ENCODE assay signal across 24 cellular contexts in the genomic region with DNA sequence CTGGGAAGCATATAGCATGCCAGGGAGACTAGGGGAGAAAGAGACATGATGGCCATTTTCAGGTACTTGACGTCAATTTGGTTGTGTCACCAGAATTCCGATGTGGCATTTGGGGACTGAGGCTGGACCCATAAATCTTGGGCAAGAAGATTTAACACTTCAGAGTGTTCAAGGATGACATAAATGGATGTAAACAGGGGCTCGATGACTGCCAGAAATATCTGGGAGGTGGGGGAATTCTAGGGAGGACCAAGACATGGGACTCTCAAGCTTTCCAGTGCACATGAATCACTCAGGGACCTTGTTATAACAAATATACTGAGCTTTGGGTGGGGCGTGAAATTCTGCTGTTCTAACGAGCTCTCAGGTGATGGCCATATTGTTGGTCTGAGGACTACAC. TPM values are rescaled to one million over a fixed set of nuclear protein-coding genes. Genes with fewer than 3 reads are reported as not detected.
DNase-seq lines count a peak whose midpoint lies in the region; ATAC-seq, FAIRE-seq and TF ChIP-seq lines count a peak whose summit lies in the region.
"Had no signal": no experiment of that assay in that cellular context is flagged by ENCODE, and none has a peak within 500 bp of the region (broad histone marks: within the 10 kb centered on the region; RNA-seq: fewer than 3 reads in every experiment).

No MANE protein-coding gene starts in this region.

- ATAC-seq in left cardiac atrium (no peak), left lobe of liver (no peak)
- ATAC-seq: A549 had no signal

- no peak for TF ChIP-seq CTCF in right atrium auricular region (IDR thresholded peaks at IDR 0.05)

- DNase-seq in right atrium auricular region (ENCODE audit: low spot score): peak; percentile 13
- DNase-seq in left cardiac atrium: no peak
- peak; percentile 12 for DNase-seq in dedifferentiated amniotic fluid mesenchymal stem cell (ENCODE audit: extremely low spot score)
- DNase-seq in left lobe of liver (ENCODE audit: low spot score): peak; percentile 37
- DNase-seq in stimulated activated naive CD4-positive, alpha-beta T cell (lab: John Stamatoyannopoulos, UW): no peak
- DNase-seq in urothelium cell line (ENCODE audit: low spot score): no peak
- DNase-seq: 8988T; ACHN; AML-193; BE2C; Calu3; CD4-positive, alpha-beta memory T cell; COR-L47; DMS53; GF-D8; GOT3; H7; HCEC 1CT had no signal

- intact Hi-C loops in left cardiac atrium (cut with DNase I): no loop called here

- no peak overlapping the region for H3K4me3 ChIP-seq in right atrium auricular region
- H3K4me3 ChIP-seq: A549; BLaER1 treated with 17β-estradiol and CSF1 and Interleukin-3, amounts not matched to agents 10 nM and 100 nM had no signal

- no peak overlapping the region for H3K27ac ChIP-seq in right atrium auricular region
- H3K27ac ChIP-seq: A549; BLaER1 treated with 17β-estradiol and CSF1 and Interleukin-3, amounts not matched to agents 10 nM and 100 nM had no signal

- no peaks in the 10 kb centered on the region for H3K36me3 ChIP-seq in right atrium auricular region
- H3K36me3 ChIP-seq: BE2C had no signal

- H3K27me3 ChIP-seq in right atrium auricular region: no peaks in the 10 kb centered on the region
- H3K27me3 ChIP-seq: BLaER1 treated with 17β-estradiol and CSF1 and Interleukin-3, amounts not matched to agents 10 nM and 100 nM had no signal

- no peak for FAIRE-seq in urothelium cell line (lab: Jason Lieb, UNC)
- FAIRE-seq: A549, GM12891, GM18507 had no signal

- no peaks in the 10 kb centered on the region for H3K9me3 ChIP-seq in right atrium auricular region
- H3K9me3 ChIP-seq: A549; BE2C; BLaER1 treated with 17β-estradiol and CSF1 and Interleukin-3, amounts not matched to agents 10 nM and 100 nM had no signal

- no peaks in the 10 kb centered on the region for H3K4me1 ChIP-seq in right atrium auricular region
- H3K4me1 ChIP-seq: A549; BE2C; BLaER1 treated with 17β-estradiol and CSF1 and Interleukin-3, amounts not matched to agents 10 nM and 100 nM had no signal

RNA-seq across cellular contexts. Expression of a gene that starts 17.8 kb away (rescaled TPM):
- total RNA-seq in right atrium auricular region (under 1 TPM; 0.24 to 0.93 TPM), left cardiac atrium (under 1 TPM; 0.26 to 0.27 TPM), left lobe of liver (210 TPM)
- total RNA-seq: Daoy, G401 had no signal

RNA-seq across cellular contexts. Expression of a gene that starts 35.2 kb away (rescaled TPM):
- total RNA-seq in right atrium auricular region: 1 to 10 TPM in 1 of 2 donors, under 1 TPM in 1; 0.63 to 1.3 TPM
- under 1 TPM; 0.34 to 0.82 TPM for total RNA-seq in left cardiac atrium
- total RNA-seq in left lobe of liver: 81.5 TPM

RNA-seq across cellular contexts. Expression of a gene that starts 35.9 kb away (rescaled TPM):
- not detected for total RNA-seq in right atrium auricular region
- under 1 TPM in 1 of 2 donors, not detected in 1; 0.24 TPM for total RNA-seq in left cardiac atrium
- total RNA-seq in left lobe of liver: 0.93 TPM
- total RNA-seq: Calu3, G401, H7 had no signal

RNA-seq across cellular contexts. Expression of a gene that starts 57.0 kb away (rescaled TPM):
- total RNA-seq in right atrium auricular region: 10 to 100 TPM; 42.3 to 45.5 TPM
- total RNA-seq in left cardiac atrium: 10 to 100 TPM; 35.3 to 40.3 TPM
- 17.7 TPM for total RNA-seq in left lobe of liver

Comparison
In these comparisons a context has a peak if more than half of its experiments do, and no peak if none do; other contexts are left out.
1. DNase-seq: peak in right atrium auricular region (single experiment), dedifferentiated amniotic fluid mesenchymal stem cell (single experiment) and left lobe of liver (single experiment); none in left cardiac atrium (single experiment), stimulated activated naive CD4-positive, alpha-beta T cell (0 of 6) and urothelium cell line (single experiment).
2. RNA of a gene that starts 17.8 kb away (total RNA-seq): 210 TPM in left lobe of liver (single experiment); 0.24 to 0.93 TPM in right atrium auricular region and 0.26 to 0.27 TPM in left cardiac atrium; every median in the first group is over 100 times any median in the second.
3. RNA of a gene that starts 35.2 kb away (total RNA-seq): 81.5 TPM in left lobe of liver (single experiment); 0.63 to 1.3 TPM in right atrium auricular region and 0.34 to 0.82 TPM in left cardiac atrium; every median in the first group is over 10 times any median in the second.